ENCODE assay signal across 24 cellular contexts in the genomic region with DNA sequence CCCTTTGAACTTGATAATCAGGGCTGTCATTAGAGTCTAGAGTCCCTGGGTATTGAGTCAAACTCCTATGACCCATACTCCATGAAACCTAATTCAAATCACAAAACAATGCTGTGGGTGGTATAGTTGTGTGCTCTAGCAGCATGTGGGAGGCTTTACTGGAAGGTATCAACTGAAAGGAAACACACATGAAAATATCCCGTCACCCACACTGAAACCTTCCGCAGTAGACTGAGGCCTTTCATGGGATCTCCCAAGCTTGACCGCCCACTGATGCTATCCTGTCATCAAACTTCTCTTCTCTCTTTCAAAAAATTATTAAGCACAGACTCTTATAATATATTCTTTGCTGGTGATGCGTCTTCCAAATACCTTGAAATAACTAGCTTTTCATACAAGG.
"Had no signal": no experiment of that assay in that cellular context is flagged by ENCODE, and none has a peak within 500 bp of the region (broad histone marks: within the 10 kb centered on the region; RNA-seq: fewer than 3 reads in every experiment).

No MANE protein-coding gene starts in this region.

- H3K27ac Mint-ChIP-seq: activated CD4-positive, alpha-beta memory T cell treated with anti-CD3 and anti-CD28 coated beads, Interleukin-2, amount 10 ng/mL, durations not matched to agents 7 days and 5 days; activated CD4-positive, alpha-beta T cell treated with anti-CD3 and anti-CD28 coated beads, Interleukin-2, amount 10 ng/mL, durations not matched to agents 24 days and 14 days; activated naive CD4-positive, alpha-beta T cell treated with anti-CD3 and anti-CD28 coated beads, Interleukin-2, amount 10 ng/mL, durations not matched to agents 7 days and 5 days; endodermal cell; naive thymus-derived CD4-positive, alpha-beta T cell; stimulated activated effector memory CD8-positive, alpha-beta T cell treated with anti-CD3 and anti-CD28 coated beads, Interleukin-12 subunit alpha, Interleukin-12 subunit beta, amount 100 ng/mL, for 72 hours had no signal

- H3K4me1 Mint-ChIP-seq: activated CD4-positive, alpha-beta memory T cell treated with anti-CD3 and anti-CD28 coated beads, Interleukin-2, amount 10 ng/mL, durations not matched to agents 7 days and 5 days; activated CD4-positive, alpha-beta T cell treated with anti-CD3 and anti-CD28 coated beads, Interleukin-2, amount 10 ng/mL, durations not matched to agents 24 days and 14 days; activated naive CD4-positive, alpha-beta T cell treated with anti-CD3 and anti-CD28 coated beads, Interleukin-2, amount 10 ng/mL, durations not matched to agents 7 days and 5 days; naive thymus-derived CD4-positive, alpha-beta T cell; stimulated activated effector memory CD8-positive, alpha-beta T cell treated with anti-CD3 and anti-CD28 coated beads, Interleukin-12 subunit alpha, Interleukin-12 subunit beta, amount 100 ng/mL, for 72 hours had no signal

- H3K36me3 Mint-ChIP-seq: activated naive CD4-positive, alpha-beta T cell treated with anti-CD3 and anti-CD28 coated beads, Interleukin-2, amount 10 ng/mL, durations not matched to agents 7 days and 5 days; naive thymus-derived CD4-positive, alpha-beta T cell; stimulated activated effector memory CD8-positive, alpha-beta T cell treated with anti-CD3 and anti-CD28 coated beads, Interleukin-12 subunit alpha, Interleukin-12 subunit beta, amount 100 ng/mL, for 72 hours had no signal

- H3K27me3 Mint-ChIP-seq: activated CD4-positive, alpha-beta memory T cell treated with anti-CD3 and anti-CD28 coated beads, Interleukin-2, amount 10 ng/mL, durations not matched to agents 7 days and 5 days; activated CD4-positive, alpha-beta T cell treated with anti-CD3 and anti-CD28 coated beads, Interleukin-2, amount 10 ng/mL, durations not matched to agents 24 days and 14 days; activated naive CD4-positive, alpha-beta T cell treated with anti-CD3 and anti-CD28 coated beads, Interleukin-2, amount 10 ng/mL, durations not matched to agents 7 days and 5 days; naive thymus-derived CD4-positive, alpha-beta T cell had no signal

- H3K4me3 ChIP-seq: esophagus squamous epithelium, gastroesophageal sphincter, heart left ventricle, left lung, lung, transverse colon had no signal

- FAIRE-seq: keratinocyte, small intestine, urothelium cell line had no signal

- DNase-seq: activated CD4-positive, alpha-beta memory T cell treated with anti-CD3 and anti-CD28 coated beads, Interleukin-2, amount 10 ng/mL, durations not matched to agents 7 days and 5 days; activated CD4-positive, alpha-beta T cell treated with anti-CD3 and anti-CD28 coated beads, Interleukin-2, amount 10 ng/mL, durations not matched to agents 24 days and 14 days; activated effector memory CD4-positive, alpha-beta T cell treated with anti-CD3 and anti-CD28 coated beads, Interleukin-2, amount 50 U/mL, for 16 hours; activated naive CD4-positive, alpha-beta T cell treated with anti-CD3 and anti-CD28 coated beads, Interleukin-2, amount 10 ng/mL, durations not matched to agents 7 days and 5 days; cerebellar nuclear complex; cortex of kidney; endodermal cell; esophagus squamous epithelium; heart left ventricle; left lung; naive thymus-derived CD4-positive, alpha-beta T cell; occipital lobe; posterior cingulate gyrus; small intestine; stimulated activated CD4-positive, alpha-beta T cell treated with anti-CD3 and anti-CD28 coated beads, Interleukin-2, amount 100 ng/mL, for 24 hours; transverse colon had no signal

- H3K9me3 ChIP-seq: esophagus squamous epithelium, gastroesophageal sphincter, heart left ventricle, left lung, transverse colon had no signal

- H3K9me3 Mint-ChIP-seq: activated CD4-positive, alpha-beta memory T cell treated with anti-CD3 and anti-CD28 coated beads, Interleukin-2, amount 10 ng/mL, durations not matched to agents 7 days and 5 days; endodermal cell had no signal

- H3K27ac ChIP-seq: esophagus squamous epithelium, gastroesophageal sphincter, heart left ventricle, left lung, transverse colon had no signal

- H3K36me3 ChIP-seq: esophagus squamous epithelium, gastroesophageal sphincter, heart left ventricle, left lung, transverse colon had no signal

- ATAC-seq: activated CD4-positive, CD25-positive, alpha-beta regulatory T cell treated with anti-CD3 and anti-CD28 coated beads, Interleukin-2, amount 50 U/mL, for 24 hours; gastroesophageal sphincter; heart left ventricle; left lung; naive thymus-derived CD4-positive, alpha-beta T cell; sciatic nerve; stimulated activated effector memory CD8-positive, alpha-beta T cell treated with anti-CD3 and anti-CD28 coated beads, Interleukin-12 subunit alpha, Interleukin-12 subunit beta, amount 100 ng/mL, for 72 hours had no signal

- H3K4me1 ChIP-seq: esophagus squamous epithelium, left lung, transverse colon had no signal

- H3K4me3 Mint-ChIP-seq: activated CD4-positive, alpha-beta memory T cell treated with anti-CD3 and anti-CD28 coated beads, Interleukin-2, amount 10 ng/mL, durations not matched to agents 7 days and 5 days; activated CD4-positive, alpha-beta T cell treated with anti-CD3 and anti-CD28 coated beads, Interleukin-2, amount 10 ng/mL, durations not matched to agents 24 days and 14 days; activated naive CD4-positive, alpha-beta T cell treated with anti-CD3 and anti-CD28 coated beads, Interleukin-2, amount 10 ng/mL, durations not matched to agents 7 days and 5 days; endodermal cell; naive thymus-derived CD4-positive, alpha-beta T cell; neural crest cell; stimulated activated effector memory CD8-positive, alpha-beta T cell treated with anti-CD3 and anti-CD28 coated beads, Interleukin-12 subunit alpha, Interleukin-12 subunit beta, amount 100 ng/mL, for 72 hours had no signal

- H3K27me3 ChIP-seq: esophagus squamous epithelium, gastroesophageal sphincter, heart left ventricle, left lung, transverse colon had no signal
